In the genomic region with DNA sequence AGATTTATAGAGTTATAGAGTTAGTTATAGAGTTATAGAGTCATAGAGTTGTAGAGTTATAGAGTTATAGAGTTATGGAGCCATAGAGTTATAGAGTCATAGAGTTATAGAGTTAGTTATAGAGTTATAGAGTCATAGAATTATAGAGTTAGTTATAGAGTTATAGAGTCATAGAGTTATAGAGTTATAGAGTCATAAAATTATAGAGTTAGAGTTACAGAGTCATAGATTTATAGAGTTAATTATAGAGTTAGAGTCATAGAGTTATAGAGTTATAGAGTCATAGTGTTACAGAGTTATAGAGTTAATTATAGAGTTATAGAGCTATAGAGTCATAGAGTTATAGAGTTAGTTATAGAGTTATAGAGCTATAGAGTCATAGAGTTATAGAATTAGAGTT, we compare ENCODE assay signal across 1 cellular context.
TF ChIP-seq lines count a peak whose summit lies in the region.

No MANE protein-coding gene starts in this region.

TF ChIP-seq in K562, 482 proteins besides CTCF, POLR2A, EP300 and RAD21:
- TF ChIP-seq ZNF140 (CRISPR knock-in tag; IDR thresholded peaks at IDR 0.05), result no peak
- peak; percentile 97 for TF ChIP-seq CREBBP (IDR thresholded peaks at IDR 0.05; ENCODE audit: low read depth, low read length)
- TF ChIP-seq, protein P1, sequence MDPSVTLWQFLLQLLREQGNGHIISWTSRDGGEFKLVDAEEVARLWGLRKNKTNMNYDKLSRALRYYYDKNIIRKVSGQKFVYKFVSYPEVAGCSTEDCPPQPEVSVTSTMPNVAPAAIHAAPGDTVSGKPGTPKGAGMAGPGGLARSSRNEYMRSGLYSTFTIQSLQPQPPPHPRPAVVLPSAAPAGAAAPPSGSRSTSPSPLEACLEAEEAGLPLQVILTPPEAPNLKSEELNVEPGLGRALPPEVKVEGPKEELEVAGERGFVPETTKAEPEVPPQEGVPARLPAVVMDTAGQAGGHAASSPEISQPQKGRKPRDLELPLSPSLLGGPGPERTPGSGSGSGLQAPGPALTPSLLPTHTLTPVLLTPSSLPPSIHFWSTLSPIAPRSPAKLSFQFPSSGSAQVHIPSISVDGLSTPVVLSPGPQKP (CRISPR knock-in tag; IDR thresholded peaks at IDR 0.05), result no peak
- TF ChIP-seq COPS2 (conservative IDR thresholded peaks at IDR 0.05), result no peak
- TF ChIP-seq ZFP30 (CRISPR knock-in tag; IDR thresholded peaks at IDR 0.05; ENCODE audit: borderline replicate concordance), result no peak
